24 cellular contexts compared by ENCODE assay signal in genomic region chr5:51377151-51378060, GRCh38. TPM values are rescaled to one million over a fixed set of nuclear protein-coding genes. Genes with fewer than 3 reads are reported as not detected.
DNase-seq lines count a peak whose midpoint lies in the region; ATAC-seq and TF ChIP-seq lines count a peak whose summit lies in the region.
"Had no signal": no experiment of that assay in that cellular context is flagged by ENCODE, and none has a peak within 500 bp of the region (broad histone marks: within the 10 kb centered on the region; RNA-seq: fewer than 3 reads in every experiment).

No MANE protein-coding gene starts in this region.

- no peak overlapping the region for H3K27ac Mint-ChIP-seq in H9
- H3K27ac Mint-ChIP-seq in progenitor cell of endocrine pancreas: peak overlapping the region; percentile 70
- H3K27ac Mint-ChIP-seq: activated CD4-positive, alpha-beta T cell treated with anti-CD3 and anti-CD28 coated beads, Interleukin-2, amount 10 ng/mL, durations not matched to agents 24 days and 14 days had no signal

- H2BK20ac ChIP-seq in H9 (ENCODE audit: low read depth, low read length, poor library complexity, severe bottlenecking): no peak overlapping the region

- ATAC-seq in GM18517 (IDR thresholded peaks at IDR 0.05; ENCODE audit: unreplicated experiment) (no peak), GM21576 (IDR thresholded peaks at IDR 0.05; ENCODE audit: unreplicated experiment) (no peak)
- ATAC-seq: activated naive CD4-positive, alpha-beta T cell treated with anti-CD3 and anti-CD28 coated beads, Interleukin-2, amount 50 U/mL, for 72 hours; GM12878; Panc1; sciatic nerve had no signal

- peaks cover 98% of the 10 kb centered on the region for H3K27me3 Mint-ChIP-seq in H9 (ENCODE audit: low read depth)
- peaks cover 70% of the 10 kb centered on the region for H3K27me3 Mint-ChIP-seq in progenitor cell of endocrine pancreas

- H3K9me2 ChIP-seq in PC-9 (ENCODE audit: insufficient read depth): no peaks in the 10 kb centered on the region

- no peak overlapping the region for H4K91ac ChIP-seq in H9 (ENCODE audit: insufficient read length, low read depth, low read length)

- H3K23ac ChIP-seq in H9 (ENCODE audit: insufficient read length, low read depth, low read length): no peak overlapping the region

- H2BK120ac ChIP-seq in H9 (ENCODE audit: low read depth, low read length, poor library complexity, severe bottlenecking): no peak overlapping the region

- H4K20me1 ChIP-seq in H9 (ENCODE audit: control insufficient read depth, insufficient read depth, insufficient read length) (no peaks in the 10 kb centered on the region), PC-9 (ENCODE audit: insufficient read depth) (no peaks in the 10 kb centered on the region)

- no peak overlapping the region for H3K18ac ChIP-seq in H9 (ENCODE audit: insufficient read length, low read depth, low read length)

- H3K4me3 Mint-ChIP-seq in H9 (peak overlapping the region; percentile 61 to 78), progenitor cell of endocrine pancreas (ENCODE audit: low read depth) (peak overlapping the region; percentile 67)
- H3K4me3 Mint-ChIP-seq: activated CD4-positive, alpha-beta T cell treated with anti-CD3 and anti-CD28 coated beads, Interleukin-2, amount 10 ng/mL, durations not matched to agents 24 days and 14 days had no signal

- H3K4me1 ChIP-seq in H9 (ENCODE audit: insufficient read depth, low read length): peaks cover 7% of the 10 kb centered on the region; the same call in 1 of the 2 replicates
- H3K4me1 ChIP-seq in iPS-15b (ENCODE audit: control insufficient read depth, insufficient read depth, low read length): peaks cover 35% of the 10 kb centered on the region
- no peaks in the 10 kb centered on the region; the same call in 1 of the 2 replicates for H3K4me1 ChIP-seq in PC-9 (replicated peaks; ENCODE audit: insufficient read depth)

- H3K4me3 ChIP-seq in iPS-15b (ENCODE audit: low read depth, low read length) (peak overlapping the region; percentile 62), PC-9 (no peak overlapping the region)
- H3K4me3 ChIP-seq: GM12878, SK-N-MC had no signal

- no peak overlapping the region for H4K5ac ChIP-seq in H9 (ENCODE audit: insufficient read length, low read depth, low read length)

- peaks cover 45 to 64% of the 10 kb centered on the region in 2 experiments for H3K4me1 Mint-ChIP-seq in H9
- peaks cover 41% of the 10 kb centered on the region for H3K4me1 Mint-ChIP-seq in progenitor cell of endocrine pancreas (ENCODE audit: low read depth)

- no peak overlapping the region for H2AFZ ChIP-seq in H9 (ENCODE audit: low read length)
- H2AFZ ChIP-seq in PC-9: no peak overlapping the region

- no peak overlapping the region for H2BK15ac ChIP-seq in H9 (ENCODE audit: low read depth, low read length)

- intact Hi-C loops in PC-9 (cut with micrococcal nuclease; ENCODE audit: unreplicated experiment): loop anchor here (1.0 to 5.0 kb wide), 4 partner anchors 151 to 630 kb away; no protein-coding TSS in a partner anchor

- H3K36me3 ChIP-seq in iPS-15b (ENCODE audit: control insufficient read depth, insufficient read depth, low read length) (no peaks in the 10 kb centered on the region), PC-9 (ENCODE audit: low read depth) (no peaks in the 10 kb centered on the region)
- H3K36me3 ChIP-seq: breast epithelium, esophagus squamous epithelium, MG63 had no signal

- CTCF ChIA-PET in PC-9 (lab: Charles Lee): no interaction called here

- H2AK5ac ChIP-seq in H9 (ENCODE audit: insufficient read length, low read length): no peak overlapping the region

- no CpG with 5 or more reads among the region's 40 CpGs for whole genome bisulfite sequencing in H9 (ENCODE audit: extremely low coverage, insufficient read length, low lambda C conversion rate)

- no peaks in the 10 kb centered on the region for H3K79me1 ChIP-seq in H9 (ENCODE audit: insufficient read depth, low read depth, low read length, poor library complexity, severe bottlenecking)

- no peak overlapping the region for H3K56ac ChIP-seq in H9 (ENCODE audit: insufficient read length, low read depth, low read length)

- H2BK5ac ChIP-seq in H9 (ENCODE audit: insufficient read length, low read length): no peak overlapping the region

- H3K79me2 ChIP-seq in H9 (ENCODE audit: insufficient read depth, low read length) (no peaks in the 10 kb centered on the region), PC-9 (ENCODE audit: low read depth) (no peaks in the 10 kb centered on the region)

- H3K9me3 Mint-ChIP-seq in H9 (peaks cover 0 to 5% of the 10 kb centered on the region in 2 experiments; a peak in 2 of 5 replicates), progenitor cell of endocrine pancreas (ENCODE audit: low read depth) (no peaks in the 10 kb centered on the region)

- peaks cover 23% of the 10 kb centered on the region for H3K23me2 ChIP-seq in H9 (ENCODE audit: insufficient read length, low read depth, low read length, poor library complexity, severe bottlenecking)

- no TSS peak for BruUV-seq in PC-9 (replicated peaks; lab: Mats Ljungman, UMichigan)

- H3F3A ChIP-seq in PC-9 (ENCODE audit: insufficient read depth, low read depth): no peaks in the 10 kb centered on the region

- no peak overlapping the region for H4K8ac ChIP-seq in H9 (replicated peaks; ENCODE audit: insufficient read length, low read depth, low read length)

- H3K4me2 ChIP-seq in H9 (ENCODE audit: insufficient read depth, insufficient read length, low read length) (peak overlapping the region; percentile 80), PC-9 (no peak overlapping the region)

- H3K4ac ChIP-seq in H9 (ENCODE audit: low read depth, low read length): no peak overlapping the region

- DNase-seq in H9: peak; percentile 47
- DNase-seq in NCI-H748 treated with DMSO at 0.1 percent for 48 hours (lab: John Stamatoyannopoulos, UW): peak; percentile 61
- DNase-seq in progenitor cell of endocrine pancreas (ENCODE audit: low spot score, unreplicated experiment): no peak
- DNase-seq in NCI-H1694 (lab: John Stamatoyannopoulos, UW): no peak
- DNase-seq in PC-9: no peak
- DNase-seq: activated CD4-positive, alpha-beta T cell treated with anti-CD3 and anti-CD28 coated beads, Interleukin-2, amount 10 ng/mL, durations not matched to agents 24 days and 14 days; esophagus squamous epithelium; IMR-90; kidney; MG63; NCI-H2107; occipital lobe; stimulated activated CD4-positive, alpha-beta T cell treated with anti-CD3 and anti-CD28 coated beads, Interleukin-2, amount 100 ng/mL, for 24 hours had no signal

- H3K9me3 ChIP-seq in H9 (ENCODE audit: control insufficient read depth, low read depth, low read length): no peaks in the 10 kb centered on the region
- no peaks in the 10 kb centered on the region for H3K9me3 ChIP-seq in iPS-15b (ENCODE audit: control insufficient read depth, insufficient read depth, low read length)
- H3K9me3 ChIP-seq in PC-9 (ENCODE audit: insufficient read depth, low read depth): no peaks in the 10 kb centered on the region
- H3K9me3 ChIP-seq: breast epithelium, esophagus squamous epithelium, MG63 had no signal

- H3K27me3 ChIP-seq in H9 (ENCODE audit: insufficient read depth, low read length) (peaks cover 60% of the 10 kb centered on the region), iPS-15b (ENCODE audit: control insufficient read depth, insufficient read depth, low read length) (peaks cover 88% of the 10 kb centered on the region), PC-9 (ENCODE audit: insufficient read depth, low read depth) (no peaks in the 10 kb centered on the region)
- H3K27me3 ChIP-seq: MG63 had no signal

- H3K27ac ChIP-seq in H9 (ENCODE audit: insufficient read length, low read depth, low read length) (no peak overlapping the region), PC-9 (no peak overlapping the region)
- H3K27ac ChIP-seq: breast epithelium, esophagus squamous epithelium, SK-N-MC had no signal

- no peak overlapping the region for H3T11ph ChIP-seq in H9 (ENCODE audit: low read length)

- no peak overlapping the region; the same call in 1 of the 2 replicates for H3K14ac ChIP-seq in H9 (ENCODE audit: insufficient read depth, low read length)

- H3K36me3 Mint-ChIP-seq in H9 (ENCODE audit: insufficient read depth in 1 of 3, low read depth in 3 of 3): no peaks in the 10 kb centered on the region; a peak in 1 of 7 replicates
- H3K36me3 Mint-ChIP-seq in progenitor cell of endocrine pancreas (ENCODE audit: insufficient read depth): no peaks in the 10 kb centered on the region

- no peak overlapping the region for H2BK12ac ChIP-seq in H9 (ENCODE audit: insufficient read length, low read depth, low read length)

- TF ChIP-seq CTCF in H9 (conservative IDR thresholded peaks at IDR 0.05) (no peak), progenitor cell of endocrine pancreas (IDR thresholded peaks at IDR 0.05; ENCODE audit: unreplicated experiment) (no peak), PC-9 (conservative IDR thresholded peaks at IDR 0.05) (no peak)

- no peak overlapping the region for H3K9ac ChIP-seq in H9 (ENCODE audit: extremely low read depth, insufficient read length, low read length)
- no peak overlapping the region for H3K9ac ChIP-seq in iPS-15b (ENCODE audit: low read depth, low read length)

- POLR2A ChIA-PET in PC-9 (lab: Charles Lee; ENCODE audit: unreplicated experiment): no interaction called here

RNA-seq across cellular contexts. Expression of gene ISL1, which starts 5.8 kb away (rescaled TPM):
- total RNA-seq in H9 (2021) (0.13 TPM in 1 of 2 replicates, not detected in the other), progenitor cell of endocrine pancreas (8.2 and 9.7 TPM in 2 replicates), PC-9 (2021) (not detected in 2 replicates)
- total RNA-seq: activated CD4-positive, alpha-beta T cell treated with anti-CD3 and anti-CD28 coated beads, Interleukin-2, amount 10 ng/mL, durations not matched to agents 24 days and 14 days; activated naive CD4-positive, alpha-beta T cell treated with anti-CD3 and anti-CD28 coated beads, Interleukin-2, amount 50 U/mL, for 72 hours; dermis microvascular lymphatic vessel endothelial cell; G401; GM12878; kidney; occipital lobe had no signal

Comparison
In these comparisons a context has a peak if more than half of its experiments do, and no peak if none do; other contexts are left out.
1. DNase-seq: peak in H9 (single experiment) and NCI-H748 treated with DMSO at 0.1 percent for 48 hours (single experiment); none in progenitor cell of endocrine pancreas (single experiment), NCI-H1694 (single experiment) and PC-9 (0 of 2).